17 cellular contexts compared by ENCODE assay signal in genomic region chr1:66938618-66939017, GRCh38. TPM values are rescaled to one million over a fixed set of nuclear protein-coding genes. Genes with fewer than 3 reads are reported as not detected.
DNase-seq lines count a peak whose midpoint lies in the region; FAIRE-seq and TF ChIP-seq lines count a peak whose summit lies in the region.
"Had no signal": no experiment of that assay in that cellular context is flagged by ENCODE, and none has a peak within 500 bp of the region (broad histone marks: within the 10 kb centered on the region; RNA-seq: fewer than 3 reads in every experiment).

No MANE protein-coding gene starts in this region.

- TF ChIP-seq CTCF in keratinocyte (optimal IDR thresholded peaks at IDR 0.05 in 1 of 3, IDR thresholded peaks at IDR 0.05 in 1 of 3, conservative IDR thresholded peaks at IDR 0.05 in 1 of 3; ENCODE audit: extremely low read depth in 1 of 3, insufficient read depth in 2 of 3, low read length in 3 of 3): no peak

- peak; percentile 50 for DNase-seq in NOMO-1 treated with DMSO at 0.1 percent for 48 hours (lab: John Stamatoyannopoulos, UW; ENCODE audit: unreplicated experiment)
- no peak for DNase-seq in NOMO-1 treated with dmso at 0.1 percent for 144 hours (lab: John Stamatoyannopoulos, UW; ENCODE audit: unreplicated experiment)
- DNase-seq in M059J (ENCODE audit: low read depth): peak; percentile 30
- peak; percentile 43 for DNase-seq in adipocyte (ENCODE audit: low read depth)
- no peak for DNase-seq in keratinocyte (ENCODE audit: low read depth, low spot score)
- no peak for DNase-seq in HK-2 (ENCODE audit: unreplicated experiment)
- DNase-seq in inferior parietal cortex (ENCODE audit: extremely low spot score): no peak
- DNase-seq in NCI-H2227 treated with DMSO at 0.1 percent for 48 hours (lab: John Stamatoyannopoulos, UW): no peak
- DNase-seq: cortex of kidney, DMS53, gastrocnemius medialis, MG63, NCI-H345, Right ventricle myocardium superior, spleen, tibial artery had no signal

- H4K20me1 ChIP-seq in keratinocyte (ENCODE audit: control insufficient read depth, extremely low read depth, insufficient read depth, low read length): no peaks in the 10 kb centered on the region

- H3K4me3 ChIP-seq in adipocyte (ENCODE audit: low read length) (no peak overlapping the region), keratinocyte (ENCODE audit: control insufficient read depth in 2 of 3, extremely low read depth in 1 of 3, insufficient read depth in 2 of 3, low read depth in 1 of 3, low read length in 3 of 3) (no peak overlapping the region)
- H3K4me3 ChIP-seq: gastrocnemius medialis, MG63, spleen, tibial artery had no signal

- H3K9me1 ChIP-seq in keratinocyte (ENCODE audit: control insufficient read depth, extremely low read depth, insufficient read depth, low read length): no peaks in the 10 kb centered on the region

- H2AFZ ChIP-seq in keratinocyte (ENCODE audit: control insufficient read depth, low read length): no peak overlapping the region

- peak; percentile 39 for FAIRE-seq in keratinocyte (lab: Jason Lieb, UNC)

- H3K79me2 ChIP-seq in keratinocyte (ENCODE audit: control insufficient read depth, insufficient read depth, low read length): peaks cover 97% of the 10 kb centered on the region

- no peaks in the 10 kb centered on the region for H3K27me3 ChIP-seq in adipocyte (replicated peaks; ENCODE audit: control insufficient read depth, insufficient read depth, low read length)
- no peaks in the 10 kb centered on the region for H3K27me3 ChIP-seq in keratinocyte (ENCODE audit: control insufficient read depth, extremely low read depth, insufficient read depth, low read length)
- H3K27me3 ChIP-seq: gastrocnemius medialis, MG63, spleen, tibial artery had no signal

- H3K4me1 ChIP-seq in adipocyte (ENCODE audit: control insufficient read depth, insufficient read depth, low read length): peaks cover 43% of the 10 kb centered on the region
- H3K4me1 ChIP-seq in keratinocyte (ENCODE audit: control insufficient read depth, extremely low read depth, insufficient read depth, low read length): peaks cover 29% of the 10 kb centered on the region

- H3K9ac ChIP-seq in adipocyte (ENCODE audit: low read length): no peak overlapping the region
- H3K9ac ChIP-seq in keratinocyte (ENCODE audit: control insufficient read depth, extremely low read depth, insufficient read depth, low read length): no peak overlapping the region

- peak overlapping the region; percentile 23 for H3K4me2 ChIP-seq in keratinocyte (ENCODE audit: control insufficient read depth, extremely low read depth, insufficient read depth, low read depth, low read length)

- dilution Hi-C loops in keratinocyte (cut with MboI; ENCODE audit: extremely low pct_ligation_motif_present, low sequenced_read_pairs): no loop called here

- H3K9me3 ChIP-seq in adipocyte (ENCODE audit: control insufficient read depth, low read length) (no peaks in the 10 kb centered on the region), keratinocyte (ENCODE audit: control insufficient read depth, low read depth, low read length) (no peaks in the 10 kb centered on the region)
- H3K9me3 ChIP-seq: gastrocnemius medialis, MG63, spleen, tibial artery had no signal

- H3K36me3 ChIP-seq in adipocyte (ENCODE audit: control insufficient read depth, insufficient read depth, low read length, severe bottlenecking): peaks cover 7% of the 10 kb centered on the region
- peaks cover 0 to 7% of the 10 kb centered on the region in 2 experiments for H3K36me3 ChIP-seq in keratinocyte (ENCODE audit: control insufficient read depth in 2 of 2, extremely low read depth in 1 of 2, insufficient read depth in 2 of 2, low read length in 2 of 2)
- H3K36me3 ChIP-seq: gastrocnemius medialis had no signal

- H3K27ac ChIP-seq in keratinocyte (ENCODE audit: control insufficient read depth, insufficient read depth, low read length): no peak overlapping the region
- H3K27ac ChIP-seq: 22Rv1, gastrocnemius medialis, spleen, tibial artery had no signal

RNA-seq across cellular contexts. Expression of gene MIER1, which starts 13.8 kb away (rescaled TPM):
- total RNA-seq in M059J (2014; rRNA removed; shearing (Covaris generic)): 20.2 and 26.3 TPM in 2 replicates
- polyA plus RNA-seq in keratinocyte: 11.4 to 20.7 TPM (median 14.8 TPM) in 3 replicates
- polyA plus RNA-seq in keratinocyte (2011; ENCODE audit: low read depth): 77.7 TPM
- 8.4 and 14.0 TPM in 2 replicates for polyA plus RNA-seq in keratinocyte (2011; cell fraction: cytosol; rRNA removed)
- 10.2 and 17.5 TPM in 2 replicates for polyA plus RNA-seq in keratinocyte (2011; cell fraction: nucleus; rRNA removed)
- 15.9 and 16.1 TPM in 2 replicates for polyA plus RNA-seq in keratinocyte (2012; ENCODE audit: low replicate concordance)
- polyA minus RNA-seq in keratinocyte: 5.3 to 21.4 TPM (median 8.3 TPM) in 3 replicates
- polyA minus RNA-seq in keratinocyte (2011; cell fraction: cytosol; rRNA and poly(A)+ RNA removed): 31.5 TPM
- polyA minus RNA-seq in keratinocyte (2011; cell fraction: nucleus; rRNA and poly(A)+ RNA removed): 12.8 and 29.2 TPM in 2 replicates

RNA-seq across cellular contexts. Expression of gene DNAI4, which starts 14.0 kb away (rescaled TPM):
- 4.3 and 5.9 TPM in 2 replicates for total RNA-seq in M059J (2014; rRNA removed; shearing (Covaris generic))
- polyA plus RNA-seq in keratinocyte: 1.4 to 4.1 TPM (median 3.7 TPM) in 3 replicates
- polyA plus RNA-seq in keratinocyte (2011; ENCODE audit: low read depth): 6.2 TPM
- 2.5 and 3.9 TPM in 2 replicates for polyA plus RNA-seq in keratinocyte (2011; cell fraction: cytosol; rRNA removed)
- 3.2 and 3.9 TPM in 2 replicates for polyA plus RNA-seq in keratinocyte (2011; cell fraction: nucleus; rRNA removed)
- polyA plus RNA-seq in keratinocyte (2012; ENCODE audit: low replicate concordance): 1.7 TPM in 2 replicates
- polyA minus RNA-seq in keratinocyte: 0.39 to 3.8 TPM (median 2.6 TPM) in 3 replicates
- 8.2 TPM for polyA minus RNA-seq in keratinocyte (2011; cell fraction: cytosol; rRNA and poly(A)+ RNA removed)
- polyA minus RNA-seq in keratinocyte (2011; cell fraction: nucleus; rRNA and poly(A)+ RNA removed): 2.4 and 5.1 TPM in 2 replicates

Comparison
In these comparisons a context has a peak if more than half of its experiments do, and no peak if none do; other contexts are left out.
1. DNase-seq: peak in NOMO-1 treated with DMSO at 0.1 percent for 48 hours (single experiment), M059J (single experiment) and adipocyte (single experiment); none in NOMO-1 treated with dmso at 0.1 percent for 144 hours (single experiment), keratinocyte (single experiment), HK-2 (single experiment), inferior parietal cortex (single experiment) and NCI-H2227 treated with DMSO at 0.1 percent for 48 hours (single experiment).